Comparison of ENCODE assay signal across 8 cellular contexts in genomic region chr11:64358907-64359711, GRCh38. TPM values are rescaled to one million over a fixed set of nuclear protein-coding genes. Genes with fewer than 3 reads are reported as not detected.
DNase-seq lines count a peak whose midpoint lies in the region; ATAC-seq and TF ChIP-seq lines count a peak whose summit lies in the region.

TSS of gene RPS6KA4 (plus strand) at chr11:64359162. CDS start at chr11:64359236, 74 bp downstream.

- no peaks in the 10 kb centered on the region for H3K79me2 ChIP-seq in OCI-LY7 (ENCODE audit: insufficient read depth, low read depth, low read length)

- TF ChIP-seq CTCF in OCI-LY7 (conservative IDR thresholded peaks at IDR 0.05; ENCODE audit: low read length) (no peak), gastroesophageal sphincter (IDR thresholded peaks at IDR 0.05) (peak in 1 of 4 experiments; percentile 31), nephron (IDR thresholded peaks at IDR 0.05; ENCODE audit: unreplicated experiment in 3 of 3) (no peak), type B pancreatic cell (conservative IDR thresholded peaks at IDR 0.05) (no peak)

- POLR2A ChIA-PET in OCI-LY7 (lab: Charles Lee) = interaction anchor here (0.5 to 0.7 kb wide), 2 partner anchors 42 to 84 kb away, joined by 3 read pairs; partner anchors contain the start of genes PRDX5 and TRMT112

- peaks cover 31% of the 10 kb centered on the region; the same call in 1 of the 2 replicates for H3K36me3 ChIP-seq in OCI-LY7 (ENCODE audit: insufficient read depth, low read length)
- H3K36me3 ChIP-seq in gastroesophageal sphincter = peaks cover 0 to 38% of the 10 kb centered on the region in 2 donors

- H3K27ac ChIP-seq in OCI-LY7 (ENCODE audit: low read depth, low read length, poor library complexity, severe bottlenecking) (peak within 1 kb of the TSS; percentile 33), gastroesophageal sphincter (peak within 1 kb of the TSS; percentile 47 to 92 (median 86))

- H3K4me1 ChIP-seq in OCI-LY7 (ENCODE audit: insufficient read depth, low read length, poor library complexity, severe bottlenecking) = peaks cover 46% of the 10 kb centered on the region
- peaks cover 0 to 55% (median 25%) of the 10 kb centered on the region in 3 donors for H3K4me1 ChIP-seq in gastroesophageal sphincter

- DNase-seq in OCI-LY7 (ENCODE audit: low spot score) (peak; percentile 70), type B pancreatic cell (ENCODE audit: extremely low spot score, unreplicated experiment) (no peak)
- peak; percentile 69 to 79 for DNase-seq in activated naive CD4-positive, alpha-beta T cell treated with anti-CD3 and anti-CD28 coated beads, Interleukin-2, amount 50 U/mL, for 72 hours (ENCODE audit: low spot score in 2 of 2)

- H3K4me3 Mint-ChIP-seq in nephron (peak within 1 kb of the TSS; percentile 86 to 91 (median 90)), type B pancreatic cell (peak within 1 kb of the TSS; percentile 91)

- H3K4me2 ChIP-seq in OCI-LY7 (ENCODE audit: low read length) = peak within 1 kb of the TSS; percentile 99

- H3K27me3 ChIP-seq in gastroesophageal sphincter = no peaks in the 10 kb centered on the region

- ATAC-seq in HG02571 (IDR thresholded peaks at IDR 0.05; ENCODE audit: unreplicated experiment) (peak; percentile 44), gastroesophageal sphincter (peak; percentile 91), HG02623 (IDR thresholded peaks at IDR 0.05; ENCODE audit: unreplicated experiment) (no peak)
- peak; percentile 80 for ATAC-seq in activated naive CD4-positive, alpha-beta T cell treated with anti-CD3 and anti-CD28 coated beads, Interleukin-2, amount 50 U/mL, for 72 hours

- H3K4me1 Mint-ChIP-seq in nephron (peaks cover 13% of the 10 kb centered on the region), type B pancreatic cell (ENCODE audit: unreplicated experiment) (peaks cover 16% of the 10 kb centered on the region)

- peaks cover 4% of the 10 kb centered on the region for H3K27me3 Mint-ChIP-seq in nephron (ENCODE audit: low read depth)
- no peaks in the 10 kb centered on the region for H3K27me3 Mint-ChIP-seq in type B pancreatic cell

- TF ChIP-seq EP300 in gastroesophageal sphincter (IDR thresholded peaks at IDR 0.05) = no peak

- no peaks in the 10 kb centered on the region for H3K9me2 ChIP-seq in OCI-LY7 (ENCODE audit: insufficient read depth, low read length)

- H3K9me3 Mint-ChIP-seq in activated naive CD4-positive, alpha-beta T cell treated with anti-CD3 and anti-CD28 coated beads, Interleukin-2, amount 50 U/mL, for 72 hours = no peaks in the 10 kb centered on the region
- H3K9me3 Mint-ChIP-seq in nephron (no peaks in the 10 kb centered on the region), type B pancreatic cell (no peaks in the 10 kb centered on the region)

- intact Hi-C loops in OCI-LY7 (cut with micrococcal nuclease; ENCODE audit: unreplicated experiment) = no loop called here

- peak within 1 kb of the TSS; percentile 86; the same call in 1 of the 2 replicates for H2AFZ ChIP-seq in OCI-LY7 (ENCODE audit: low read length)

- no TSS peak for BruUV-seq in OCI-LY7 (replicated peaks; lab: Mats Ljungman, UMichigan)

- WGBS in gastroesophageal sphincter (ENCODE audit: low coverage in 1 of 2), 2 donors = 0 to 2% methylated on average over 5 to 6 of the region's 70 CpGs

- H3K4me3 ChIP-seq in OCI-LY7 (ENCODE audit: low read depth, low read length, poor library complexity, severe bottlenecking) (peak within 1 kb of the TSS; percentile 90), gastroesophageal sphincter (peak within 1 kb of the TSS; percentile 60 to 89)

- H3K9me3 ChIP-seq in OCI-LY7 (ENCODE audit: low read length) (no peaks in the 10 kb centered on the region), gastroesophageal sphincter (no peaks in the 10 kb centered on the region)

- CTCF ChIA-PET in OCI-LY7 (lab: Charles Lee; ENCODE audit: unreplicated experiment) = interaction anchor here (0.5 to 0.6 kb wide), 2 partner anchors 18 to 88 kb away, joined by 3 to 5 read pairs; no protein-coding TSS in a partner anchor

- H4K20me1 ChIP-seq in OCI-LY7 (ENCODE audit: insufficient read depth, low read length) = no peaks in the 10 kb centered on the region

- peaks cover 10 to 19% of the 10 kb centered on the region in 2 donors for H3K36me3 Mint-ChIP-seq in activated naive CD4-positive, alpha-beta T cell treated with anti-CD3 and anti-CD28 coated beads, Interleukin-2, amount 50 U/mL, for 72 hours
- peaks cover 17% of the 10 kb centered on the region for H3K36me3 Mint-ChIP-seq in nephron (ENCODE audit: low read depth)
- H3K36me3 Mint-ChIP-seq in type B pancreatic cell = peaks cover 8% of the 10 kb centered on the region

- peak within 1 kb of the TSS; percentile 54 to 85 for H3K27ac Mint-ChIP-seq in activated naive CD4-positive, alpha-beta T cell treated with anti-CD3 and anti-CD28 coated beads, Interleukin-2, amount 50 U/mL, for 72 hours
- peak within 1 kb of the TSS; percentile 48 to 83 (median 71) for H3K27ac Mint-ChIP-seq in nephron
- H3K27ac Mint-ChIP-seq in type B pancreatic cell = peak within 1 kb of the TSS; percentile 59

- TF ChIP-seq POLR2A in GM10847 (IDR thresholded peaks at IDR 0.05; ENCODE audit: extremely low read depth, insufficient read length) (peak; percentile 53), gastroesophageal sphincter (IDR thresholded peaks at IDR 0.05) (peak; percentile 76)

RNA-seq across cellular contexts. Expression of gene RPS6KA4, which starts in this region (rescaled TPM):
- total RNA-seq in OCI-LY7 (2014; rRNA removed; shearing (Covaris generic)) = 9.0 and 16.7 TPM in 2 replicates
- total RNA-seq in OCI-LY7 (2022) (11.0 and 13.4 TPM in 2 replicates), gastroesophageal sphincter (10 to 100 TPM; 21.2 to 44.2 (median 28.3) TPM), type B pancreatic cell (ENCODE audit: low replicate concordance) (26.4 and 49.8 TPM in 2 replicates)
- 10 to 100 TPM; 23.2 to 23.8 TPM for total RNA-seq in activated naive CD4-positive, alpha-beta T cell treated with anti-CD3 and anti-CD28 coated beads, Interleukin-2, amount 50 U/mL, for 72 hours
